Comparison of ENCODE assay signal across 17 cellular contexts in the genomic region with DNA sequence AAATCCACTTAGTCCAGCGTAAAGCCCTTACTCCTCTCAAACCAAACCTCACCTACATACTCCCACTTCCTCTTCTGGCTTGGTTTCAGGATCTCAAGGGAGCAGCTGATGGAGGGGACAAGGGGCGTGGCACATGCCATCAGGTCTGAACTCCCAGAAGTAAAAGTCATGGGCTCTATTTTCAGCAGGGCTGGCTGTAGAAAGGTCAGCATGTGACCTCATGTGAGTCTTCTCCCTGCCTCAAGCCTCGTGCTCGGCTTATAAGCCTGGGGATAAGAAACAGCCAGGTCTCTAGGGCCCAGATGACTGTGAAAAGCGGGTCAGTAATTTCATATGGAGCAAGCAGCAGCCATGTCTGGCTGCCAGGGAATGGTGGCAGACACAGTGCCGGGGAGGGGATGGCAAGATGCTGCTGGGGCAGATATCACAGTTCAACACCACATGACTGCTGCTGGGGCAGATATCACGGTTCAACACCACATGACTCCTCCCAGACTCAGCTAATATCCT.
DNase-seq lines count a peak whose midpoint lies in the region; ATAC-seq and TF ChIP-seq lines count a peak whose summit lies in the region.
"Had no signal": no experiment of that assay in that cellular context is flagged by ENCODE, and none has a peak within 500 bp of the region (broad histone marks: within the 10 kb centered on the region; RNA-seq: fewer than 3 reads in every experiment).

No MANE protein-coding gene starts in this region.

- no peak overlapping the region for H2BK20ac ChIP-seq in H9 (ENCODE audit: low read depth, low read length, poor library complexity, severe bottlenecking)

- H3K4me3 Mint-ChIP-seq in nephron progenitor cell = no peak overlapping the region
- no peak overlapping the region for H3K4me3 Mint-ChIP-seq in H9

- H3T11ph ChIP-seq in H9 (ENCODE audit: low read length) = no peak overlapping the region

- no peak overlapping the region for H3K4ac ChIP-seq in H9 (ENCODE audit: low read depth, low read length)

- no peaks in the 10 kb centered on the region for H3K79me2 ChIP-seq in H9 (ENCODE audit: insufficient read depth, low read length)

- in situ Hi-C loops in SK-MEL-5 (cut with HindIII; ENCODE audit: low pct_unique_long_range_greater_than_20kb, low sequenced_read_pairs) = no loop called here

- H2BK5ac ChIP-seq in H9 (ENCODE audit: insufficient read length, low read length) = no peak overlapping the region

- DNase-seq in left ventricle myocardium superior = no peak
- no peak for DNase-seq in left cardiac atrium
- DNase-seq in SK-MEL-5 (ENCODE audit: low read depth, low spot score) = peak; percentile 93
- DNase-seq in nephron progenitor cell = peak; percentile 3
- DNase-seq in stimulated activated CD4-positive, alpha-beta T cell treated with anti-CD3 and anti-CD28 coated beads, Interleukin-2, amount 100 ng/mL, for 48 hours = no peak
- DNase-seq in H9 = no peak
- DNase-seq: Caco-2, DMS153, NCI-H1436, NCI-H2029, NCI-H510A, NCI-H82 had no signal

- H3K4me1 Mint-ChIP-seq in nephron progenitor cell = peaks cover 18% of the 10 kb centered on the region
- H3K4me1 Mint-ChIP-seq in H9 = peaks cover 0 to 5% of the 10 kb centered on the region in 2 experiments; a peak in 2 of 4 replicates

- ATAC-seq in left ventricle myocardium superior = peak; percentile 80
- no peak for ATAC-seq in left cardiac atrium
- no peak for ATAC-seq in HG02852 (IDR thresholded peaks at IDR 0.05; ENCODE audit: unreplicated experiment)
- ATAC-seq: A549, Right ventricle myocardium inferior, SK-N-SH treated with all-trans-retinoic acid at 6 μM for 48 hours had no signal

- H3K9me3 Mint-ChIP-seq in nephron progenitor cell = no peaks in the 10 kb centered on the region
- H3K9me3 Mint-ChIP-seq in H9 = no peaks in the 10 kb centered on the region

- no peak overlapping the region for H3K14ac ChIP-seq in H9 (ENCODE audit: insufficient read depth, low read length)

- TF ChIP-seq CTCF in nephron progenitor cell (IDR thresholded peaks at IDR 0.05) (no peak), H9 (conservative IDR thresholded peaks at IDR 0.05) (no peak)

- no peaks in the 10 kb centered on the region for H4K20me1 ChIP-seq in H9 (ENCODE audit: control insufficient read depth, insufficient read depth, insufficient read length)

- no peak overlapping the region for H2AK5ac ChIP-seq in H9 (ENCODE audit: insufficient read length, low read length)

- no peak overlapping the region for H3K56ac ChIP-seq in H9 (ENCODE audit: insufficient read length, low read depth, low read length)

- no peak overlapping the region for H2BK12ac ChIP-seq in H9 (ENCODE audit: insufficient read length, low read depth, low read length)

- H3K27ac Mint-ChIP-seq in nephron progenitor cell = peak overlapping the region; percentile 72
- no peak overlapping the region; a peak in 1 of 7 replicates for H3K27ac Mint-ChIP-seq in H9

- peaks cover 16% of the 10 kb centered on the region for H3K27me3 Mint-ChIP-seq in nephron progenitor cell (ENCODE audit: low read depth, poor library complexity)
- peaks cover 13% of the 10 kb centered on the region; the same call in 1 of the 2 replicates for H3K27me3 Mint-ChIP-seq in H9 (ENCODE audit: low read depth)

- whole genome bisulfite sequencing in H9 (ENCODE audit: extremely low coverage, insufficient read length, low lambda C conversion rate) = no CpG with 5 or more reads among the region's 7 CpGs

- no peaks in the 10 kb centered on the region for H3K9me3 ChIP-seq in H9 (ENCODE audit: control insufficient read depth, low read depth, low read length)
- H3K9me3 ChIP-seq: A549, Caco-2, HAP-1 had no signal

- no peak overlapping the region for H4K91ac ChIP-seq in H9 (ENCODE audit: insufficient read length, low read depth, low read length)

- H3K9ac ChIP-seq in H9 (ENCODE audit: extremely low read depth, insufficient read length, low read length) = no peak overlapping the region

- H3K36me3 Mint-ChIP-seq in nephron progenitor cell (ENCODE audit: low read depth) = no peaks in the 10 kb centered on the region
- no peaks in the 10 kb centered on the region for H3K36me3 Mint-ChIP-seq in H9 (ENCODE audit: insufficient read depth in 1 of 3, low read depth in 3 of 3)

- H2AFZ ChIP-seq in H9 (ENCODE audit: low read length) = no peak overlapping the region

- no peak overlapping the region for H3K23ac ChIP-seq in H9 (ENCODE audit: insufficient read length, low read depth, low read length)

- H3K4me2 ChIP-seq in H9 (ENCODE audit: insufficient read depth, insufficient read length, low read length) = no peak overlapping the region
- H3K4me2 ChIP-seq: A549 had no signal

- H4K8ac ChIP-seq in H9 (replicated peaks; ENCODE audit: insufficient read length, low read depth, low read length) = no peak overlapping the region

- H2BK120ac ChIP-seq in H9 (ENCODE audit: low read depth, low read length, poor library complexity, severe bottlenecking) = no peak overlapping the region

- no peaks in the 10 kb centered on the region for H3K27me3 ChIP-seq in H9 (ENCODE audit: insufficient read depth, low read length)

- H3K27ac ChIP-seq in H9 (ENCODE audit: insufficient read length, low read depth, low read length) = no peak overlapping the region

- intact Hi-C loops in left ventricle myocardium superior (cut with micrococcal nuclease) (no loop called here), left cardiac atrium (cut with DNase I) (no loop called here)

- no peaks in the 10 kb centered on the region for H3K79me1 ChIP-seq in H9 (ENCODE audit: insufficient read depth, low read depth, low read length, poor library complexity, severe bottlenecking)

- no peak overlapping the region for H3K18ac ChIP-seq in H9 (ENCODE audit: insufficient read length, low read depth, low read length)

- no peak overlapping the region for H4K5ac ChIP-seq in H9 (ENCODE audit: insufficient read length, low read depth, low read length)

- no peaks in the 10 kb centered on the region for H3K23me2 ChIP-seq in H9 (ENCODE audit: insufficient read length, low read depth, low read length, poor library complexity, severe bottlenecking)

- no peak overlapping the region for H2BK15ac ChIP-seq in H9 (ENCODE audit: low read depth, low read length)

- no peaks in the 10 kb centered on the region for H3K4me1 ChIP-seq in H9 (ENCODE audit: insufficient read depth, low read length)
- H3K4me1 ChIP-seq: Caco-2, HAP-1 had no signal

Comparison
In these comparisons a context has a peak if more than half of its experiments do, and no peak if none do; other contexts are left out.
1. DNase-seq: peak in SK-MEL-5 (single experiment) and nephron progenitor cell (single experiment); none in left ventricle myocardium superior (single experiment), left cardiac atrium (single experiment), stimulated activated CD4-positive, alpha-beta T cell treated with anti-CD3 and anti-CD28 coated beads, Interleukin-2, amount 100 ng/mL, for 48 hours (0 of 2) and H9 (single experiment).